Comparison of ENCODE assay signal across 26 cellular contexts in genomic region chr10:11020026-11020820, GRCh38. TPM values are rescaled to one million over a fixed set of nuclear protein-coding genes. Genes with fewer than 3 reads are reported as not detected.
DNase-seq lines count a peak whose midpoint lies in the region; ATAC-seq lines count a peak whose summit lies in the region.
"Had no signal": no experiment of that assay in that cellular context is flagged by ENCODE, and none has a peak within 500 bp of the region (broad histone marks: within the 10 kb centered on the region; RNA-seq: fewer than 3 reads in every experiment).

No MANE protein-coding gene starts in this region.

- no peak for ATAC-seq in stimulated activated effector memory CD8-positive, alpha-beta T cell treated with anti-CD3 and anti-CD28 coated beads, Interleukin-12 subunit alpha, Interleukin-12 subunit beta, amount 100 ng/mL, for 72 hours
- ATAC-seq: activated CD8-positive, alpha-beta T cell treated with anti-CD3 and anti-CD28 coated beads for 36 hours; activated T-cell treated with anti-CD3 and anti-CD28 coated beads, Interleukin-2, amount 50 U/mL, for 4 hours; GM12878; pancreas; PC-3 had no signal

- H3K4me3 ChIP-seq in MG63, result no peak overlapping the region
- H3K4me3 ChIP-seq: GM12878, pancreas, testis had no signal

- H3K4me1 Mint-ChIP-seq in stimulated activated effector memory CD8-positive, alpha-beta T cell treated with anti-CD3 and anti-CD28 coated beads, Interleukin-12 subunit alpha, Interleukin-12 subunit beta, amount 100 ng/mL, for 72 hours, result no peaks in the 10 kb centered on the region

- H3K27me3 ChIP-seq in MG63, result no peaks in the 10 kb centered on the region
- H3K27me3 ChIP-seq: testis had no signal

- peak overlapping the region; percentile 8 for H3K27ac ChIP-seq in caudate nucleus (ENCODE audit: low read depth, low read length)
- H3K27ac ChIP-seq: 22Rv1, HL-60, pancreas, testis had no signal

- H3K36me3 Mint-ChIP-seq in stimulated activated effector memory CD8-positive, alpha-beta T cell treated with anti-CD3 and anti-CD28 coated beads, Interleukin-12 subunit alpha, Interleukin-12 subunit beta, amount 100 ng/mL, for 72 hours, result no peaks in the 10 kb centered on the region
- H3K36me3 Mint-ChIP-seq: activated naive CD8-positive, alpha-beta T cell treated with anti-CD3 and anti-CD28 coated beads for 36 hours had no signal

- no peaks in the 10 kb centered on the region for H3K9me3 ChIP-seq in MG63
- H3K9me3 ChIP-seq: pancreas, testis had no signal

- peak overlapping the region; percentile 38 for H3K4me3 Mint-ChIP-seq in stimulated activated effector memory CD8-positive, alpha-beta T cell treated with anti-CD3 and anti-CD28 coated beads, Interleukin-12 subunit alpha, Interleukin-12 subunit beta, amount 100 ng/mL, for 72 hours

- H3K9me3 Mint-ChIP-seq in stimulated activated effector memory CD8-positive, alpha-beta T cell treated with anti-CD3 and anti-CD28 coated beads, Interleukin-12 subunit alpha, Interleukin-12 subunit beta, amount 100 ng/mL, for 72 hours, result no peaks in the 10 kb centered on the region
- H3K9me3 Mint-ChIP-seq: activated CD8-positive, alpha-beta T cell treated with anti-CD3 and anti-CD28 coated beads for 36 hours; activated naive CD8-positive, alpha-beta T cell treated with anti-CD3 and anti-CD28 coated beads for 36 hours; activated T-cell treated with anti-CD3 and anti-CD28 coated beads, Interleukin-2, amount 50 U/mL, for 4 hours; H9 had no signal

- H3K36me3 ChIP-seq in MG63, result no peaks in the 10 kb centered on the region
- H3K36me3 ChIP-seq: pancreas had no signal

- H3K27ac Mint-ChIP-seq in stimulated activated effector memory CD8-positive, alpha-beta T cell treated with anti-CD3 and anti-CD28 coated beads, Interleukin-12 subunit alpha, Interleukin-12 subunit beta, amount 100 ng/mL, for 72 hours, result no peak overlapping the region
- H3K27ac Mint-ChIP-seq: activated CD8-positive, alpha-beta T cell treated with anti-CD3 and anti-CD28 coated beads for 36 hours; activated naive CD8-positive, alpha-beta T cell treated with anti-CD3 and anti-CD28 coated beads for 36 hours; B cell; H9 had no signal

- DNase-seq in NCI-H146 treated with DMSO at 0.1 percent for 48 hours (lab: John Stamatoyannopoulos, UW; ENCODE audit: unreplicated experiment) (peak; percentile 60), NCI-H146 (lab: John Stamatoyannopoulos, UW) (no peak), caudate nucleus (lab: John Stamatoyannopoulos, UW) (no peak), myocyte (ENCODE audit: low read depth) (peak; percentile 49), SIG-M5 treated with dmso at 0.1 percent for 504 hours (lab: John Stamatoyannopoulos, UW; ENCODE audit: unreplicated experiment) (no peak), MG63 (no peak), NCI-H2196 (lab: John Stamatoyannopoulos, UW; ENCODE audit: unreplicated experiment) (no peak)
- DNase-seq in stimulated activated effector memory CD8-positive, alpha-beta T cell treated with anti-CD3 and anti-CD28 coated beads, Interleukin-12 subunit alpha, Interleukin-12 subunit beta, amount 100 ng/mL, for 72 hours (ENCODE audit: low spot score in 2 of 2), result no peak
- DNase-seq: activated CD8-positive, alpha-beta T cell treated with anti-CD3 and anti-CD28 coated beads for 36 hours; activated naive CD8-positive, alpha-beta T cell treated with anti-CD3 and anti-CD28 coated beads for 36 hours; activated T-cell treated with anti-CD3 and anti-CD28 coated beads, Interleukin-2, amount 50 U/mL, for 4 hours; effector CD8-positive, alpha-beta T cell; H9; kidney; midbrain; NCI-H1048; NCI-H2107; NCI-H774; pancreas; PC-3; stimulated activated CD8-positive, alpha-beta memory T cell treated with anti-CD3 and anti-CD28 coated beads, Interleukin-4, amount 100 ng/mL, for 48 hours; testis had no signal

RNA-seq across cellular contexts. Expression of gene CELF2, which starts 2.6 kb away (rescaled TPM):
- 71.0 and 77.0 TPM in 2 replicates for total RNA-seq in myocyte
- 38.6 TPM for polyA plus RNA-seq in myocyte (2012)
- 1.5 and 9.7 TPM in 2 replicates for total RNA-seq in MG63 (2014; rRNA removed; shearing (Covaris generic); ENCODE audit: low replicate concordance)
- total RNA-seq: PC-3 had no signal

Comparison
In these comparisons a context has a peak if more than half of its experiments do, and no peak if none do; other contexts are left out.
1. DNase-seq: peak in NCI-H146 treated with DMSO at 0.1 percent for 48 hours (single experiment) and myocyte (single experiment); none in NCI-H146 (single experiment), caudate nucleus (0 of 61), stimulated activated effector memory CD8-positive, alpha-beta T cell treated with anti-CD3 and anti-CD28 coated beads, Interleukin-12 subunit alpha, Interleukin-12 subunit beta, amount 100 ng/mL, for 72 hours (0 of 2), SIG-M5 treated with dmso at 0.1 percent for 504 hours (single experiment), MG63 (single experiment) and NCI-H2196 (single experiment).